In genomic region chr3:4493008-4493930, GRCh38 we compare ENCODE assay signal across 8 cellular contexts. TPM values are rescaled to one million over a fixed set of nuclear protein-coding genes. Genes with fewer than 3 reads are reported as not detected.
DNase-seq lines count a peak whose midpoint lies in the region; ATAC-seq and TF ChIP-seq lines count a peak whose summit lies in the region.

ITPR1 (plus strand) TSS chr3:4493348; CDS start chr3:4516492, 23,144 bp downstream.

- no peak within 1 kb of the TSS for H2BK12ac ChIP-seq in trophoblast cell (ENCODE audit: low read length)

- no peak within 1 kb of the TSS for H2AK5ac ChIP-seq in trophoblast cell (ENCODE audit: low read length)

- H3K27me3 ChIP-seq in cardiac muscle cell, result peaks cover 5% of the 10 kb centered on the region
- peaks cover 13% of the 10 kb centered on the region for H3K27me3 ChIP-seq in trophoblast cell (ENCODE audit: insufficient read depth, low read length)
- H3K27me3 ChIP-seq in transverse colon, result no peaks in the 10 kb centered on the region

- H2BK5ac ChIP-seq in trophoblast cell (ENCODE audit: low read depth, low read length, poor library complexity), result no peak within 1 kb of the TSS

- no peak within 1 kb of the TSS for H3K4ac ChIP-seq in trophoblast cell (ENCODE audit: low read depth, low read length)

- peaks cover 43% of the 10 kb centered on the region for H3K4me1 Mint-ChIP-seq in activated naive CD8-positive, alpha-beta T cell treated with anti-CD3 and anti-CD28 coated beads, Interleukin-2, amount 50 U/mL, for 24 hours

- TF ChIP-seq EP300 in transverse colon (IDR thresholded peaks at IDR 0.05; ENCODE audit: low read depth), result no peak

- H3K9me3 ChIP-seq in cardiac muscle cell (ENCODE audit: low read depth) (no peaks in the 10 kb centered on the region), trophoblast cell (ENCODE audit: insufficient read depth, low read depth, low read length) (peaks cover 3% of the 10 kb centered on the region), transverse colon (no peaks in the 10 kb centered on the region)

- in situ Hi-C loops in transverse colon (cut with MboI; ENCODE audit: low pct_ligation_motif_present in 1 of 4, low pct_unique_long_range_greater_than_20kb in 1 of 4, low sequenced_read_pairs in 3 of 4), result no loop called here

- H3K4me1 ChIP-seq in cardiac muscle cell (ENCODE audit: low read depth) (peaks cover 25% of the 10 kb centered on the region), trophoblast cell (ENCODE audit: control insufficient read depth in 1 of 2, insufficient read depth in 2 of 2, low read length in 2 of 2) (peaks cover 0 to 2% of the 10 kb centered on the region in 2 experiments), transverse colon (peaks cover 0 to 35% (median 14%) of the 10 kb centered on the region in 4 donors)

- H3K36me3 Mint-ChIP-seq in activated naive CD8-positive, alpha-beta T cell treated with anti-CD3 and anti-CD28 coated beads, Interleukin-2, amount 50 U/mL, for 24 hours (ENCODE audit: low read depth), result peaks cover 32% of the 10 kb centered on the region

- H3K9me3 Mint-ChIP-seq in activated naive CD8-positive, alpha-beta T cell treated with anti-CD3 and anti-CD28 coated beads, Interleukin-2, amount 50 U/mL, for 24 hours, result no peaks in the 10 kb centered on the region

- H3K27ac ChIP-seq in cardiac muscle cell (peak within 1 kb of the TSS; percentile 95), trophoblast cell (ENCODE audit: low read depth, low read length) (no peak within 1 kb of the TSS), transverse colon (peak within 1 kb of the TSS; percentile 83 to 91 (median 90))

- peak within 1 kb of the TSS; percentile 82 for H3K4me2 ChIP-seq in trophoblast cell (ENCODE audit: low read length)

- H3K4me3 ChIP-seq in GM12865 (ENCODE audit: low read depth, low read length) (peak within 1 kb of the TSS; percentile 86), cardiac muscle cell (peak within 1 kb of the TSS; percentile 98), trophoblast cell (ENCODE audit: low read depth, low read length) (peak within 1 kb of the TSS; percentile 78), transverse colon (peak within 1 kb of the TSS; percentile 68 to 86 (median 72))

- no peak within 1 kb of the TSS for H3K18ac ChIP-seq in trophoblast cell (ENCODE audit: low read length)

- WGBS in trophoblast cell (ENCODE audit: extremely low coverage, insufficient coverage, insufficient read length), result no CpG with 5 or more reads among the region's 47 CpGs
- WGBS in transverse colon (ENCODE audit: low coverage in 1 of 2), 2 donors, result 0 to 4% methylated on average over 5 to 46 of the region's 47 CpGs

- peak within 1 kb of the TSS; percentile 91 for H3K27ac Mint-ChIP-seq in activated naive CD8-positive, alpha-beta T cell treated with anti-CD3 and anti-CD28 coated beads, Interleukin-2, amount 50 U/mL, for 24 hours

- H3K36me3 ChIP-seq in cardiac muscle cell, result no peaks in the 10 kb centered on the region
- H3K36me3 ChIP-seq in trophoblast cell (ENCODE audit: control insufficient read depth in 1 of 2, insufficient read depth in 2 of 2, low read length in 2 of 2), result no peaks in the 10 kb centered on the region
- H3K36me3 ChIP-seq in transverse colon, result no peaks in the 10 kb centered on the region

- peak; percentile 94 for ATAC-seq in HG02763 (IDR thresholded peaks at IDR 0.05; ENCODE audit: unreplicated experiment)
- ATAC-seq in activated naive CD8-positive, alpha-beta T cell treated with anti-CD3 and anti-CD28 coated beads, Interleukin-2, amount 50 U/mL, for 24 hours, result peak; percentile 96

- peaks cover 3% of the 10 kb centered on the region for H3K79me1 ChIP-seq in trophoblast cell (ENCODE audit: low read length)

- no peak within 1 kb of the TSS for H3K23ac ChIP-seq in trophoblast cell (ENCODE audit: low read length)

- peak within 1 kb of the TSS; percentile 23 for H2AFZ ChIP-seq in trophoblast cell (ENCODE audit: insufficient read depth, low read length, poor library complexity)

- TF ChIP-seq POLR2A in transverse colon (IDR thresholded peaks at IDR 0.05), result peak; percentile 99

- H3K4me3 Mint-ChIP-seq in activated naive CD8-positive, alpha-beta T cell treated with anti-CD3 and anti-CD28 coated beads, Interleukin-2, amount 50 U/mL, for 24 hours, result peak within 1 kb of the TSS; percentile 92

- peaks cover 7% of the 10 kb centered on the region for H3K27me3 Mint-ChIP-seq in activated naive CD8-positive, alpha-beta T cell treated with anti-CD3 and anti-CD28 coated beads, Interleukin-2, amount 50 U/mL, for 24 hours

- H4K91ac ChIP-seq in trophoblast cell (ENCODE audit: low read depth, low read length), result no peak within 1 kb of the TSS

- intact Hi-C loops in transverse colon (cut with DNase I; ENCODE audit: low total_unique reads), result loop anchor here (5.0 kb wide), 1 partner anchor 89 kb away; no protein-coding TSS in a partner anchor

- no peak within 1 kb of the TSS for H4K8ac ChIP-seq in trophoblast cell (ENCODE audit: low read depth, low read length)

- no peak within 1 kb of the TSS for H3K14ac ChIP-seq in trophoblast cell (ENCODE audit: low read length)

- no peak for TF ChIP-seq CTCF in GM12865 (IDR thresholded peaks at IDR 0.05; ENCODE audit: insufficient read depth, low read depth, low read length, missing control alignments)
- no peak for TF ChIP-seq CTCF in cardiac muscle cell (IDR thresholded peaks at IDR 0.05; ENCODE audit: low read depth, low read length)
- no peak for TF ChIP-seq CTCF in transverse colon (IDR thresholded peaks at IDR 0.05)

- no peak within 1 kb of the TSS for H2BK120ac ChIP-seq in trophoblast cell (ENCODE audit: insufficient read depth, low read length, poor library complexity)

- peak within 1 kb of the TSS; percentile 13 for H3K9ac ChIP-seq in trophoblast cell (ENCODE audit: low read length)

- DNase-seq in GM12865 (ENCODE audit: low read depth), result peak; percentile 99
- DNase-seq in NCI-H1417 treated with DMSO at 0.1 percent for 48 hours (lab: John Stamatoyannopoulos, UW), result peak; percentile 72
- DNase-seq in SW480 (ENCODE audit: low spot score), result peak; percentile 95
- peak; percentile 97 for DNase-seq in activated naive CD8-positive, alpha-beta T cell treated with anti-CD3 and anti-CD28 coated beads, Interleukin-2, amount 50 U/mL, for 24 hours
- DNase-seq in cardiac muscle cell (ENCODE audit: low read depth in 1 of 2, low spot score in 1 of 2), result peak; percentile 100
- DNase-seq in trophoblast cell, result peak; percentile 98 to 99
- DNase-seq in transverse colon, result peak; percentile 97

- H4K12ac ChIP-seq in trophoblast cell (ENCODE audit: low read depth, low read length), result no peak within 1 kb of the TSS

- H3K79me2 ChIP-seq in trophoblast cell (ENCODE audit: control insufficient read depth, insufficient read depth, low read length, poor library complexity), result no peaks in the 10 kb centered on the region

RNA-seq across cellular contexts. Expression of gene ITPR1, which starts in this region (rescaled TPM):
- 20.2 and 28.8 TPM in 2 replicates for total RNA-seq in cardiac muscle cell
- 14.4 and 17.6 TPM in 2 replicates for polyA plus RNA-seq in cardiac muscle cell
- 1.1 TPM in 2 replicates for polyA plus RNA-seq in trophoblast cell (2013)
- total RNA-seq in transverse colon, result 10 to 100 TPM; 15.3 to 50.2 (median 28.7) TPM
